Comparison of ENCODE assay signal across 16 cellular contexts in the genomic region with DNA sequence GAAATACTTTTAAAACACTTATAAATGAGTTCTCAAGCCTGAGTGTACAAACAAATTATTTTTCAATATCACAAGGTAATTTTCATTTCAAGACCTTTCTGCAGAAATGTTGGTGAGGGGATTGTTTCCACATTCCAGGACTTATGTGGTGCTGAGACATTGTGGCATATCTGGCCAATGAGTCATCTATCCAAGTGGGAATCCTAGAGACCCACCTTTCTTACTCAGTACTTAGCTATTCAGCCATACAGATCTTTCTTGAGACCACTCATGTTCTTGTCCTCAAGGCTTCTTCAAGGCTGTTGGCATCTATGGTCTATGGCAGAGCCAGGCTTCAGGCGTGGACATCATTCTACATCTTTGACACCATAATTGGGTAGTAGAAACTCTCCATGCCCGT.
DNase-seq lines count a peak whose midpoint lies in the region; ATAC-seq and TF ChIP-seq lines count a peak whose summit lies in the region.
"Had no signal": no experiment of that assay in that cellular context is flagged by ENCODE, and none has a peak within 500 bp of the region (broad histone marks: within the 10 kb centered on the region; RNA-seq: fewer than 3 reads in every experiment).

No MANE protein-coding gene starts in this region.

- H3K9me3 ChIP-seq in lower lobe of right lung: no peaks in the 10 kb centered on the region
- H3K9me3 ChIP-seq: thoracic aorta had no signal

- H3K4me1 Mint-ChIP-seq in mesothelial cell of epicardium: peaks cover 32% of the 10 kb centered on the region

- H3K27me3 ChIP-seq in lower lobe of right lung (ENCODE audit: low read depth): no peaks in the 10 kb centered on the region

- DNase-seq in AG10803 (ENCODE audit: low read depth): peak; percentile 40
- DNase-seq in NCI-H226: peak; percentile 83
- DNase-seq in dermis blood vessel endothelial cell: peak; percentile 38
- no peak for DNase-seq in mesothelial cell of epicardium (ENCODE audit: low spot score in 2 of 2, unreplicated experiment in 2 of 2)
- no peak for DNase-seq in HuH-7.5 (ENCODE audit: low spot score)
- DNase-seq in activated gamma-delta T cell (lab: John Stamatoyannopoulos, UW): no peak
- no peak for DNase-seq in lower lobe of right lung
- DNase-seq: activated CD4-positive, alpha-beta T cell treated with anti-CD3 and anti-CD28 coated beads for 48 hours; Calu3; heart right ventricle; NCI-H146; NCI-H510A treated with DMSO at 0.1 percent for 48 hours; nucleus accumbens had no signal

- no peak overlapping the region for H3K4me3 Mint-ChIP-seq in mesothelial cell of epicardium
- H3K4me3 Mint-ChIP-seq: activated T-helper 1 cell treated with anti-CD3 and anti-CD28 coated beads, Interleukin-12 subunit alpha, Interleukin-12 subunit beta, Interleukin-2, Interleukin-4 antibody, amounts not matched to agents 30 ng/mL and 10 ng/mL and 1 ng/mL, durations not matched to agents 14 hours and 24 hours and 36 hours had no signal

- no peak for ATAC-seq in activated CD4-positive, CD25-positive, alpha-beta regulatory T cell treated with anti-CD3 and anti-CD28 coated beads, Interleukin-2, amount 50 U/mL, for 24 hours
- ATAC-seq in lower lobe of right lung: no peak
- ATAC-seq: heart right ventricle had no signal

- no peaks in the 10 kb centered on the region for H3K36me3 ChIP-seq in lower lobe of right lung
- H3K36me3 ChIP-seq: heart right ventricle, thoracic aorta had no signal

- no peaks in the 10 kb centered on the region for H3K27me3 Mint-ChIP-seq in mesothelial cell of epicardium (ENCODE audit: low read depth)

- H3K9me3 Mint-ChIP-seq in mesothelial cell of epicardium: peaks cover 9% of the 10 kb centered on the region

- intact Hi-C loops in lower lobe of right lung (cut with DNase I): no loop called here

- peak overlapping the region; percentile 75 for H3K27ac Mint-ChIP-seq in mesothelial cell of epicardium
- H3K27ac Mint-ChIP-seq: activated T-helper 1 cell treated with anti-CD3 and anti-CD28 coated beads, Interleukin-12 subunit alpha, Interleukin-12 subunit beta, Interleukin-2, Interleukin-4 antibody, amounts not matched to agents 30 ng/mL and 10 ng/mL and 1 ng/mL, durations not matched to agents 14 hours and 24 hours and 36 hours had no signal

- H3K4me1 ChIP-seq in lower lobe of right lung: no peaks in the 10 kb centered on the region
- H3K4me1 ChIP-seq: heart right ventricle had no signal

- no peak overlapping the region for H3K4me3 ChIP-seq in AG10803 (ENCODE audit: low read length)
- H3K4me3 ChIP-seq in lower lobe of right lung: no peak overlapping the region
- H3K4me3 ChIP-seq: heart right ventricle, thoracic aorta had no signal

- TF ChIP-seq CTCF in AG10803 (conservative IDR thresholded peaks at IDR 0.05; ENCODE audit: low read length): no peak
- no peak for TF ChIP-seq CTCF in mesothelial cell of epicardium (IDR thresholded peaks at IDR 0.05; ENCODE audit: unreplicated experiment)
- no peak for TF ChIP-seq CTCF in lower lobe of right lung (IDR thresholded peaks at IDR 0.05)

- H3K36me3 Mint-ChIP-seq in mesothelial cell of epicardium: no peaks in the 10 kb centered on the region

- H3K27ac ChIP-seq in lower lobe of right lung: no peak overlapping the region
- H3K27ac ChIP-seq: heart right ventricle, thoracic aorta had no signal

Comparison
In these comparisons a context has a peak if more than half of its experiments do, and no peak if none do; other contexts are left out.
1. DNase-seq: peak in AG10803 (single experiment), NCI-H226 (single experiment) and dermis blood vessel endothelial cell (single experiment); none in mesothelial cell of epicardium (0 of 2), HuH-7.5 (single experiment), activated gamma-delta T cell (single experiment) and lower lobe of right lung (single experiment).